ENCODE assay signal across 21 cellular contexts in the genomic region with DNA sequence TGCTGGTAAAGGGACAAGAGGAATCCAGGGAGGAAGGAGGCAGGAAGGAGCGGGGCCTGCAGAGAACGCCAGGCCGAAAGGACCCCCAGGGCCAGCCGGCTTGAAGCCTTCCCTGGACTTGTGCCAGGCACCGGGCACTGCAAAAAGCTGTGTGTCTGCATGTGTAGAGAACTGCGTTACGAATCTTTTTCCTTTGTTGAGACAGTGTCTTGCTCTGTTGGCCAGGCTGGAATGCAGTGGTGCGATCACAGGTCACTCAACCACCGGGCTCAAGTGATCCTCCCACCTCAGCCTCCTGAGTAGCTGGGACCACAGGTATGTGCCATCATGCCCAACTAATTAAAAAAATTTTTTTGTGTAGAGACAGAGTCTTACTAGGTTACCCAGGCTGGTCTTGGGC. TPM values are rescaled to one million over a fixed set of nuclear protein-coding genes. Genes with fewer than 3 reads are reported as not detected.
DNase-seq lines count a peak whose midpoint lies in the region; ATAC-seq and TF ChIP-seq lines count a peak whose summit lies in the region.
"Had no signal": no experiment of that assay in that cellular context is flagged by ENCODE, and none has a peak within 500 bp of the region (broad histone marks: within the 10 kb centered on the region; RNA-seq: fewer than 3 reads in every experiment).

No MANE protein-coding gene starts in this region.

- H3K27ac Mint-ChIP-seq in activated naive CD8-positive, alpha-beta T cell treated with anti-CD3 and anti-CD28 coated beads, Interleukin-2, amount 50 U/mL, for 24 hours = no peak overlapping the region
- H3K27ac Mint-ChIP-seq: CD4-positive, alpha-beta memory T cell had no signal

- WGBS in SK-N-SH (ENCODE audit: low lambda C conversion rate) = 64% methylated on average over 9 of the region's 9 CpGs
- 96% methylated on average over 9 of the region's 9 CpGs for WGBS in smooth muscle cell (ENCODE audit: low lambda C conversion rate)

- H3K27ac ChIP-seq in SK-N-SH (ENCODE audit: low read depth in 2 of 2, low read length in 1 of 2) (no peak overlapping the region), osteoblast (ENCODE audit: low read depth, low read length) (no peak overlapping the region), smooth muscle cell (ENCODE audit: low read depth) (no peak overlapping the region)
- H3K27ac ChIP-seq: BLaER1, GM23248 had no signal

- H3K9me3 Mint-ChIP-seq in activated naive CD8-positive, alpha-beta T cell treated with anti-CD3 and anti-CD28 coated beads, Interleukin-2, amount 50 U/mL, for 24 hours = no peaks in the 10 kb centered on the region
- H3K9me3 Mint-ChIP-seq: CD14-positive monocyte; CD4-positive, alpha-beta memory T cell had no signal

- H3K36me3 Mint-ChIP-seq in activated naive CD8-positive, alpha-beta T cell treated with anti-CD3 and anti-CD28 coated beads, Interleukin-2, amount 50 U/mL, for 24 hours (ENCODE audit: low read depth) = no peaks in the 10 kb centered on the region
- H3K36me3 Mint-ChIP-seq: CD14-positive monocyte; CD4-positive, alpha-beta memory T cell had no signal

- H3K4me1 Mint-ChIP-seq in activated naive CD8-positive, alpha-beta T cell treated with anti-CD3 and anti-CD28 coated beads, Interleukin-2, amount 50 U/mL, for 24 hours = no peaks in the 10 kb centered on the region
- H3K4me1 Mint-ChIP-seq: CD14-positive monocyte; CD4-positive, alpha-beta memory T cell had no signal

- TF ChIP-seq CTCF in SK-N-SH (IDR thresholded peaks at IDR 0.05) = no peak
- TF ChIP-seq CTCF in osteoblast (IDR thresholded peaks at IDR 0.05; ENCODE audit: extremely low read depth, low read depth, low read length) = no peak
- TF ChIP-seq CTCF in smooth muscle cell (IDR thresholded peaks at IDR 0.05; ENCODE audit: borderline replicate concordance, insufficient read depth, poor library complexity, severe bottlenecking) = no peak

- DNase-seq in SK-N-SH (peak; percentile 65), kidney tubule cell (ENCODE audit: low spot score) (peak; percentile 18), osteoblast (ENCODE audit: insufficient read length, low spot score, missing footprints) (peak; percentile 6), NCI-H526 treated with DMSO at 0.1 percent for 48 hours (lab: John Stamatoyannopoulos, UW) (no peak), smooth muscle cell (lab: John Stamatoyannopoulos, UW; ENCODE audit: unreplicated experiment) (no peak)
- DNase-seq in activated naive CD8-positive, alpha-beta T cell treated with anti-CD3 and anti-CD28 coated beads, Interleukin-2, amount 50 U/mL, for 24 hours = no peak
- DNase-seq: 8988T; CD4-positive, alpha-beta memory T cell; DMS153; DMS79; GDM1; GM23248 had no signal

- TF ChIP-seq EP300 in SK-N-SH (IDR thresholded peaks at IDR 0.05; ENCODE audit: borderline replicate concordance in 1 of 2, low read depth in 1 of 2, low read length in 1 of 2) = no peak

- H3K4me3 ChIP-seq in SK-N-SH (ENCODE audit: low read depth in 2 of 2, low read length in 1 of 2) (no peak overlapping the region), osteoblast (ENCODE audit: insufficient read depth, low read length) (no peak overlapping the region), smooth muscle cell (no peak overlapping the region)
- H3K4me3 ChIP-seq: BLaER1, GM23248, HAP-1 had no signal

- H3K4me2 ChIP-seq in SK-N-SH = no peak overlapping the region
- no peak overlapping the region for H3K4me2 ChIP-seq in osteoblast (ENCODE audit: insufficient read depth, low read length)
- no peak overlapping the region for H3K4me2 ChIP-seq in smooth muscle cell
- H3K4me2 ChIP-seq: BLaER1 had no signal

- H4K20me1 ChIP-seq in SK-N-SH (ENCODE audit: insufficient read depth) = no peaks in the 10 kb centered on the region
- no peaks in the 10 kb centered on the region for H4K20me1 ChIP-seq in osteoblast (ENCODE audit: insufficient read depth, low read length)
- H4K20me1 ChIP-seq in smooth muscle cell (ENCODE audit: low read depth) = no peaks in the 10 kb centered on the region
- H4K20me1 ChIP-seq: BLaER1 had no signal

- ATAC-seq in SK-N-SH treated with all-trans-retinoic acid at 6 μM for 48 hours = no peak
- no peak for ATAC-seq in activated naive CD8-positive, alpha-beta T cell treated with anti-CD3 and anti-CD28 coated beads, Interleukin-2, amount 50 U/mL, for 24 hours

- no peaks in the 10 kb centered on the region for H3K27me3 Mint-ChIP-seq in activated naive CD8-positive, alpha-beta T cell treated with anti-CD3 and anti-CD28 coated beads, Interleukin-2, amount 50 U/mL, for 24 hours

- POLR2A ChIA-PET in SK-N-SH (lab: Yijun Ruan, JAX) = no interaction called here

- H3F3A ChIP-seq in SK-N-SH (replicated peaks; ENCODE audit: insufficient read depth) = no peaks in the 10 kb centered on the region
- H3F3A ChIP-seq in smooth muscle cell (ENCODE audit: low read depth) = no peaks in the 10 kb centered on the region

- no peaks in the 10 kb centered on the region for H3K27me3 ChIP-seq in SK-N-SH (ENCODE audit: insufficient read depth)
- peaks cover 3% of the 10 kb centered on the region for H3K27me3 ChIP-seq in osteoblast (ENCODE audit: insufficient read depth, low read length)
- H3K27me3 ChIP-seq in smooth muscle cell (ENCODE audit: low read depth) = no peaks in the 10 kb centered on the region
- H3K27me3 ChIP-seq: BLaER1 had no signal

- no peaks in the 10 kb centered on the region for H3K9me2 ChIP-seq in SK-N-SH

- TF ChIP-seq RAD21 in SK-N-SH (IDR thresholded peaks at IDR 0.05; ENCODE audit: low read length) = no peak

- CTCF ChIA-PET in SK-N-SH (lab: Yijun Ruan, JAX) = interaction anchor here (1.0 to 1.5 kb wide), 4 partner anchors 14 to 66 kb away, joined by 3 to 10 read pairs (median 3); no protein-coding TSS in a partner anchor

- no peaks in the 10 kb centered on the region for H3K36me3 ChIP-seq in SK-N-SH (replicated peaks in 1 of 2; ENCODE audit: control insufficient read depth in 1 of 2, insufficient read depth in 2 of 2, low read length in 1 of 2)
- H3K36me3 ChIP-seq in osteoblast (ENCODE audit: insufficient read depth, low read length) = no peaks in the 10 kb centered on the region
- H3K36me3 ChIP-seq in smooth muscle cell (ENCODE audit: low read depth) = no peaks in the 10 kb centered on the region
- H3K36me3 ChIP-seq: BLaER1, HAP-1 had no signal

- H3K4me1 ChIP-seq in SK-N-SH (ENCODE audit: control insufficient read depth in 1 of 2, insufficient read depth in 2 of 2, low read depth in 1 of 2, low read length in 1 of 2) (no peaks in the 10 kb centered on the region), osteoblast (ENCODE audit: insufficient read depth, low read length) (no peaks in the 10 kb centered on the region), smooth muscle cell (ENCODE audit: low read depth) (no peaks in the 10 kb centered on the region)
- H3K4me1 ChIP-seq: HAP-1 had no signal

- H3K4me3 Mint-ChIP-seq in activated naive CD8-positive, alpha-beta T cell treated with anti-CD3 and anti-CD28 coated beads, Interleukin-2, amount 50 U/mL, for 24 hours = no peak overlapping the region
- H3K4me3 Mint-ChIP-seq: CD14-positive monocyte; CD4-positive, alpha-beta memory T cell had no signal

- H2AFZ ChIP-seq in SK-N-SH (ENCODE audit: low read depth) (no peak overlapping the region), osteoblast (ENCODE audit: low read length) (no peak overlapping the region), smooth muscle cell (ENCODE audit: low read depth) (no peak overlapping the region)
- H2AFZ ChIP-seq: GM23248 had no signal

- H3K9me3 ChIP-seq in SK-N-SH (no peaks in the 10 kb centered on the region), osteoblast (ENCODE audit: low read depth, low read length) (no peaks in the 10 kb centered on the region), smooth muscle cell (replicated peaks; ENCODE audit: low read depth) (no peaks in the 10 kb centered on the region)
- H3K9me3 ChIP-seq: HAP-1 had no signal

- H3K79me2 ChIP-seq in SK-N-SH (ENCODE audit: insufficient read depth) (no peaks in the 10 kb centered on the region), osteoblast (ENCODE audit: insufficient read depth, low read length) (no peaks in the 10 kb centered on the region), smooth muscle cell (ENCODE audit: low read depth) (no peaks in the 10 kb centered on the region)

- H3K9ac ChIP-seq in SK-N-SH (no peak overlapping the region), smooth muscle cell (ENCODE audit: low read depth) (no peak overlapping the region)
- H3K9ac ChIP-seq: BLaER1, GM23248 had no signal

TF ChIP-seq in SK-N-SH, 30 proteins besides CTCF, POLR2A, EP300 and RAD21:
- no peak for TF ChIP-seq FOXM1 (IDR thresholded peaks at IDR 0.05; ENCODE audit: low read depth)

TF ChIP-seq in SK-N-SH treated with all-trans-retinoic acid at 6 μM for 48 hours, 23 proteins besides CTCF, POLR2A, EP300 and RAD21 (continues in another document):
- TF ChIP-seq ZFP30 (CRISPR knock-in tag; IDR thresholded peaks at IDR 0.05) (no peak), PPARA (CRISPR knock-in tag; IDR thresholded peaks at IDR 0.05; ENCODE audit: borderline replicate concordance) (no peak), ISL1 (CRISPR knock-in tag; IDR thresholded peaks at IDR 0.05) (no peak), ZC3H10 (CRISPR knock-in tag; IDR thresholded peaks at IDR 0.05) (no peak), CSDC2 (CRISPR knock-in tag; IDR thresholded peaks at IDR 0.05) (no peak)
- TF ChIP-seq, protein P1, sequence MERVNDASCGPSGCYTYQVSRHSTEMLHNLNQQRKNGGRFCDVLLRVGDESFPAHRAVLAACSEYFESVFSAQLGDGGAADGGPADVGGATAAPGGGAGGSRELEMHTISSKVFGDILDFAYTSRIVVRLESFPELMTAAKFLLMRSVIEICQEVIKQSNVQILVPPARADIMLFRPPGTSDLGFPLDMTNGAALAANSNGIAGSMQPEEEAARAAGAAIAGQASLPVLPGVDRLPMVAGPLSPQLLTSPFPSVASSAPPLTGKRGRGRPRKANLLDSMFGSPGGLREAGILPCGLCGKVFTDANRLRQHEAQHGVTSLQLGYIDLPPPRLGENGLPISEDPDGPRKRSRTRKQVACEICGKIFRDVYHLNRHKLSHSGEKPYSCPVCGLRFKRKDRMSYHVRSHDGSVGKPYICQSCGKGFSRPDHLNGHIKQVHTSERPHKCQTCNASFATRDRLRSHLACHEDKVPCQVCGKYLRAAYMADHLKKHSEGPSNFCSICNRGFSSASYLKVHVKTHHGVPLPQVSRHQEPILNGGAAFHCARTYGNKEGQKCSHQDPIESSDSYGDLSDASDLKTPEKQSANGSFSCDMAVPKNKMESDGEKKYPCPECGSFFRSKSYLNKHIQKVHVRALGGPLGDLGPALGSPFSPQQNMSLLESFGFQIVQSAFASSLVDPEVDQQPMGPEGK (CRISPR knock-in tag; IDR thresholded peaks at IDR 0.05; ENCODE audit: borderline replicate concordance) = no peak

RNA-seq across cellular contexts. Expression of a gene that starts 17.0 kb away (rescaled TPM):
- polyA plus RNA-seq in SK-N-SH (2012; rRNA removed) = 0.06 and 0.07 TPM in 2 replicates
- 0.05 TPM in 2 replicates for polyA plus RNA-seq in SK-N-SH (2012; cell fraction: cytosol; rRNA removed)
- 0.04 TPM in 1 of 2 replicates, not detected in the other for polyA plus RNA-seq in SK-N-SH (2012; cell fraction: nucleus; rRNA removed)
- total RNA-seq in osteoblast = not detected in 2 replicates
- total RNA-seq in smooth muscle cell = not detected in 2 replicates
- 0.52 TPM in 1 of 2 replicates, not detected in the other for polyA plus RNA-seq in smooth muscle cell
- total RNA-seq: A673; CD4-positive, alpha-beta memory T cell; Daoy; GM23248; H4; HT-29 had no signal
- polyA plus RNA-seq: AG04450; CD14-positive monocyte; CD4-positive, alpha-beta memory T cell; GM23248 had no signal

Comparison
In these comparisons a context has a peak if more than half of its experiments do, and no peak if none do; other contexts are left out.
1. DNase-seq: peak in SK-N-SH (single experiment), kidney tubule cell (single experiment) and osteoblast (single experiment); none in NCI-H526 treated with DMSO at 0.1 percent for 48 hours (single experiment), smooth muscle cell (single experiment) and activated naive CD8-positive, alpha-beta T cell treated with anti-CD3 and anti-CD28 coated beads, Interleukin-2, amount 50 U/mL, for 24 hours (single experiment).